In genomic region chr3:183857863-183858262, GRCh38 we compare ENCODE assay signal across 22 cellular contexts.
"Had no signal": no experiment of that assay in that cellular context is flagged by ENCODE, and none has a peak within 500 bp of the region (broad histone marks: within the 10 kb centered on the region; RNA-seq: fewer than 3 reads in every experiment).

No MANE protein-coding gene starts in this region.

- H3K4me1 ChIP-seq: parathyroid adenoma, sigmoid colon, spleen, tibial nerve had no signal

- H3K27me3 Mint-ChIP-seq: activated CD4-positive, alpha-beta T cell treated with anti-CD3 and anti-CD28 coated beads, Interleukin-2, amount 10 ng/mL, durations not matched to agents 7 days and 5 days; memory B cell; naive thymus-derived CD8-positive, alpha-beta T cell had no signal

- H3K79me2 ChIP-seq: parathyroid adenoma had no signal

- H3K4me3 Mint-ChIP-seq: activated CD4-positive, alpha-beta T cell treated with anti-CD3 and anti-CD28 coated beads, Interleukin-2, amount 10 ng/mL, durations not matched to agents 7 days and 5 days; activated CD8-positive, alpha-beta T cell treated with anti-CD3 and anti-CD28 coated beads, Interleukin-2, amount 10 ng/mL, durations not matched to agents 7 days and 5 days; activated T-cell treated with anti-CD3 and anti-CD28 coated beads, Interleukin-2, amount 50 U/mL, for 4 hours; memory B cell; naive thymus-derived CD8-positive, alpha-beta T cell had no signal

- H3K9ac ChIP-seq: parathyroid adenoma had no signal

- H3K27me3 ChIP-seq: gastrocnemius medialis, sigmoid colon, spleen, tibial nerve had no signal

- H3K9me3 Mint-ChIP-seq: activated CD4-positive, alpha-beta T cell treated with anti-CD3 and anti-CD28 coated beads, Interleukin-2, amount 10 ng/mL, durations not matched to agents 7 days and 5 days; activated T-cell treated with anti-CD3 and anti-CD28 coated beads, Interleukin-2, amount 50 U/mL, for 4 hours; memory B cell; naive thymus-derived CD8-positive, alpha-beta T cell had no signal

- H3K9me3 ChIP-seq: gastrocnemius medialis, mucosa of descending colon, sigmoid colon, spleen, tibial nerve had no signal

- H3K27ac ChIP-seq: parathyroid adenoma, sigmoid colon, spleen, tibial nerve had no signal

- H3K4me1 Mint-ChIP-seq: activated CD4-positive, alpha-beta T cell treated with anti-CD3 and anti-CD28 coated beads, Interleukin-2, amount 10 ng/mL, durations not matched to agents 7 days and 5 days; memory B cell had no signal

- H3K27ac Mint-ChIP-seq: activated CD4-positive, alpha-beta T cell treated with anti-CD3 and anti-CD28 coated beads, Interleukin-2, amount 10 ng/mL, durations not matched to agents 7 days and 5 days; activated CD8-positive, alpha-beta T cell treated with anti-CD3 and anti-CD28 coated beads, Interleukin-2, amount 10 ng/mL, durations not matched to agents 7 days and 5 days; memory B cell had no signal

- H2AFZ ChIP-seq: parathyroid adenoma had no signal

- ATAC-seq: activated CD8-positive, alpha-beta T cell treated with anti-CD3 and anti-CD28 coated beads, Interleukin-2, amount 10 ng/mL, durations not matched to agents 7 days and 5 days; activated T-cell treated with anti-CD3 and anti-CD28 coated beads, Interleukin-2, amount 50 U/mL, for 4 hours; esophagus mucosa; gastrocnemius medialis; mucosa of descending colon; naive thymus-derived CD8-positive, alpha-beta T cell; SK-N-SH treated with all-trans-retinoic acid at 6 μM for 48 hours had no signal

- DNase-seq: activated CD4-positive, alpha-beta T cell treated with anti-CD3 and anti-CD28 coated beads, Interleukin-2, amount 10 ng/mL, durations not matched to agents 7 days and 5 days; activated CD8-positive, alpha-beta T cell treated with anti-CD3 and anti-CD28 coated beads, Interleukin-2, amount 10 ng/mL, durations not matched to agents 7 days and 5 days; activated effector memory CD4-positive, alpha-beta T cell treated with anti-CD3 and anti-CD28 coated beads, Interleukin-2, amount 50 U/mL, for 16 hours; activated naive CD4-positive, alpha-beta T cell treated with anti-CD3 and anti-CD28 coated beads, Interleukin-2, amount 50 U/mL, for 16 hours; activated T-cell treated with anti-CD3 and anti-CD28 coated beads, Interleukin-2, amount 50 U/mL, for 4 hours; cortex of kidney; effector CD8-positive, alpha-beta T cell; gastrocnemius medialis; kidney glomerular epithelial cell; mucosa of descending colon; naive thymus-derived CD8-positive, alpha-beta T cell; sigmoid colon; spleen; stimulated activated naive CD4-positive, alpha-beta T cell; substantia nigra; T-helper 1 cell; T1000 had no signal

- H3K4me3 ChIP-seq: gastrocnemius medialis, mucosa of descending colon, sigmoid colon, spleen, tibial nerve had no signal
